ENCODE assay signal across 9 cellular contexts in genomic region chr14:75452900-75453816, GRCh38. TPM values are rescaled to one million over a fixed set of nuclear protein-coding genes. Genes with fewer than 3 reads are reported as not detected.
DNase-seq lines count a peak whose midpoint lies in the region; ATAC-seq, FAIRE-seq and TF ChIP-seq lines count a peak whose summit lies in the region.
"Had no signal": no experiment of that assay in that cellular context is flagged by ENCODE, and none has a peak within 500 bp of the region (broad histone marks: within the 10 kb centered on the region; RNA-seq: fewer than 3 reads in every experiment).

No MANE protein-coding gene starts in this region.

- no peaks in the 10 kb centered on the region for H3K9me3 Mint-ChIP-seq in astrocyte (ENCODE audit: unreplicated experiment)
- H3K9me3 Mint-ChIP-seq: dendritic cell treated with granulocyte-macrophage colony-stimulating factor and Interleukin-4, amounts not matched to agents 40 ng/mL and 50 ng/mL, for 4 days had no signal

- FAIRE-seq in astrocyte (lab: Jason Lieb, UNC) = no peak

- H3K36me3 ChIP-seq in GM23248 (ENCODE audit: low read depth) (0 out of 2 replicates have a peak, but pooled peaks cover 14% of the 10 kb centered on the region), astrocyte (ENCODE audit: insufficient read depth, low read length) (no peaks in the 10 kb centered on the region), gastrocnemius medialis (no peaks in the 10 kb centered on the region)

- H4K20me1 ChIP-seq in GM23248 (ENCODE audit: insufficient read depth) (peaks cover 10% of the 10 kb centered on the region), astrocyte (ENCODE audit: insufficient read depth, low read length) (peaks cover 30% of the 10 kb centered on the region)

- no peaks in the 10 kb centered on the region for H3K9me2 ChIP-seq in GM23248 (ENCODE audit: insufficient read depth)

- H3K27ac ChIP-seq in GM23248 (peak overlapping the region; percentile 93), astrocyte (ENCODE audit: low read depth, low read length) (peak overlapping the region; percentile 47), gastrocnemius medialis (peak overlapping the region; percentile 67 to 93 (median 87))

- H2AFZ ChIP-seq in GM23248 (peak overlapping the region; percentile 17; the same call in 1 of the 2 replicates), astrocyte (ENCODE audit: low read depth, low read length) (peak overlapping the region; percentile 70)

- peak overlapping the region; percentile 88 for H3K27ac Mint-ChIP-seq in astrocyte (ENCODE audit: unreplicated experiment)
- H3K27ac Mint-ChIP-seq: dendritic cell treated with granulocyte-macrophage colony-stimulating factor and Interleukin-4, amounts not matched to agents 40 ng/mL and 50 ng/mL, for 4 days had no signal

- no peak for TF ChIP-seq CTCF in astrocyte (IDR thresholded peaks at IDR 0.05; ENCODE audit: insufficient read depth, low read depth, low read length)
- TF ChIP-seq CTCF in gastrocnemius medialis (IDR thresholded peaks at IDR 0.05 in 4 of 5, conservative IDR thresholded peaks at IDR 0.05 in 1 of 5) = no peak

- in situ Hi-C loops in GM23248 (cut with MboI) (loop anchor here (25.0 kb wide), 1 partner anchor 316 kb away; the partner anchor contains the start of gene NEK9), gastrocnemius medialis (cut with MboI; ENCODE audit: low sequenced_read_pairs in 4 of 4) (no loop called here)

- no peak for TF ChIP-seq POLR2A in gastrocnemius medialis (IDR thresholded peaks at IDR 0.05)

- H3K9ac ChIP-seq in GM23248 (peak overlapping the region; percentile 80), astrocyte (ENCODE audit: low read length) (peak overlapping the region; percentile 63)

- 3 to 4% methylated on average over 14 of the region's 14 CpGs for WGBS in GM23248 (ENCODE audit: low coverage in 1 of 2, low lambda C conversion rate in 2 of 2, missing lambda C conversion rate in 2 of 2), 2 experiments

- intact Hi-C loops in gastrocnemius medialis (cut with DNase I; ENCODE audit: low total_unique reads) = no loop called here

- peak in 1 of 2 donors; percentile 6 for ATAC-seq in gastrocnemius medialis
- ATAC-seq in HG02870 (IDR thresholded peaks at IDR 0.05; ENCODE audit: unreplicated experiment) = no peak

- H3K36me3 Mint-ChIP-seq in astrocyte (ENCODE audit: low read depth, unreplicated experiment) = peaks cover 36% of the 10 kb centered on the region

- H3K27me3 ChIP-seq in GM23248 (replicated peaks; ENCODE audit: insufficient read depth) (no peaks in the 10 kb centered on the region), astrocyte (ENCODE audit: insufficient read depth, low read length) (no peaks in the 10 kb centered on the region), gastrocnemius medialis (no peaks in the 10 kb centered on the region)

- H3K4me3 ChIP-seq in GM23248 (peak overlapping the region; percentile 36; the same call in 1 of the 2 replicates), astrocyte (ENCODE audit: insufficient read depth, low read depth, low read length) (no peak overlapping the region), gastrocnemius medialis (no peak overlapping the region)

- no peaks in the 10 kb centered on the region for H3K27me3 Mint-ChIP-seq in astrocyte (ENCODE audit: low read depth, unreplicated experiment)
- H3K27me3 Mint-ChIP-seq: dendritic cell treated with granulocyte-macrophage colony-stimulating factor and Interleukin-4, amounts not matched to agents 40 ng/mL and 50 ng/mL, for 4 days had no signal

- peaks cover 51% of the 10 kb centered on the region for H3F3A ChIP-seq in GM23248 (ENCODE audit: insufficient read depth)

- peak overlapping the region; percentile 78 for H3K4me3 Mint-ChIP-seq in astrocyte (ENCODE audit: unreplicated experiment)
- H3K4me3 Mint-ChIP-seq: dendritic cell treated with granulocyte-macrophage colony-stimulating factor and Interleukin-4, amounts not matched to agents 40 ng/mL and 50 ng/mL, for 4 days had no signal

- H3K4me2 ChIP-seq in GM23248 (ENCODE audit: unreplicated experiment) = peak overlapping the region; percentile 62
- peak overlapping the region; percentile 58 for H3K4me2 ChIP-seq in astrocyte (ENCODE audit: low read length)

- peaks cover 91% of the 10 kb centered on the region for H3K79me2 ChIP-seq in GM23248 (ENCODE audit: insufficient read depth)
- H3K79me2 ChIP-seq in astrocyte (ENCODE audit: insufficient read depth, low read length) = peaks cover 4% of the 10 kb centered on the region

- peaks cover 72% of the 10 kb centered on the region for H3K4me1 Mint-ChIP-seq in astrocyte (ENCODE audit: low read depth, unreplicated experiment)

- H3K4me1 ChIP-seq in GM23248 (ENCODE audit: insufficient read depth) (peaks cover 68% of the 10 kb centered on the region), astrocyte (ENCODE audit: insufficient read depth, low read length) (peaks cover 24% of the 10 kb centered on the region), gastrocnemius medialis (peaks cover 95 to 99% of the 10 kb centered on the region in 2 donors)

- DNase-seq in GM23248 (peak; percentile 96), astrocyte (ENCODE audit: low read depth) (peak; percentile 75), iPS DF 19.7 (ENCODE audit: low read depth, low spot score) (peak; percentile 93), gastrocnemius medialis (peak in 1 of 2 donors; percentile 65), COLO829 (ENCODE audit: low spot score) (no peak), NCI-H146 treated with DMSO at 0.1 percent for 48 hours (lab: John Stamatoyannopoulos, UW; ENCODE audit: unreplicated experiment) (no peak)
- DNase-seq in activated CD4-positive, alpha-beta T cell treated with anti-CD3 and anti-CD28 coated beads, Interleukin-2, amount 50 U/mL, for 48 hours = no peak

- H3K9me3 ChIP-seq in GM23248 (ENCODE audit: low read depth) (no peaks in the 10 kb centered on the region), astrocyte (ENCODE audit: insufficient read depth, low read depth, low read length) (no peaks in the 10 kb centered on the region), gastrocnemius medialis (no peaks in the 10 kb centered on the region)

RNA-seq across cellular contexts. Expression of gene JDP2, which starts 25.3 kb away (rescaled TPM):
- total RNA-seq in GM23248 (2014; rRNA removed; shearing (Covaris generic)) = 163 and 174 TPM in 2 replicates
- polyA plus RNA-seq in GM23248 (2016; fragmentation: Nextera tagmentation; extraction: Ambion mirVana) = 20.0 and 21.5 TPM in 2 replicates
- total RNA-seq in astrocyte (79.5 and 80.6 TPM in 2 replicates), gastrocnemius medialis (10 to 100 TPM; 17.3 to 80.2 (median 31.7) TPM)

Comparison
In these comparisons a context has a peak if more than half of its experiments do, and no peak if none do; other contexts are left out.
1. DNase-seq: peak in GM23248 (single experiment), astrocyte (single experiment) and iPS DF 19.7 (single experiment); none in COLO829 (single experiment), NCI-H146 treated with DMSO at 0.1 percent for 48 hours (single experiment) and activated CD4-positive, alpha-beta T cell treated with anti-CD3 and anti-CD28 coated beads, Interleukin-2, amount 50 U/mL, for 48 hours (0 of 2).
2. Peak in every context shown above with its lines, with median percentiles within 50 percentile points of each other: H3K27ac ChIP-seq.